ENCODE assay signal across 12 cellular contexts in the genomic region with DNA sequence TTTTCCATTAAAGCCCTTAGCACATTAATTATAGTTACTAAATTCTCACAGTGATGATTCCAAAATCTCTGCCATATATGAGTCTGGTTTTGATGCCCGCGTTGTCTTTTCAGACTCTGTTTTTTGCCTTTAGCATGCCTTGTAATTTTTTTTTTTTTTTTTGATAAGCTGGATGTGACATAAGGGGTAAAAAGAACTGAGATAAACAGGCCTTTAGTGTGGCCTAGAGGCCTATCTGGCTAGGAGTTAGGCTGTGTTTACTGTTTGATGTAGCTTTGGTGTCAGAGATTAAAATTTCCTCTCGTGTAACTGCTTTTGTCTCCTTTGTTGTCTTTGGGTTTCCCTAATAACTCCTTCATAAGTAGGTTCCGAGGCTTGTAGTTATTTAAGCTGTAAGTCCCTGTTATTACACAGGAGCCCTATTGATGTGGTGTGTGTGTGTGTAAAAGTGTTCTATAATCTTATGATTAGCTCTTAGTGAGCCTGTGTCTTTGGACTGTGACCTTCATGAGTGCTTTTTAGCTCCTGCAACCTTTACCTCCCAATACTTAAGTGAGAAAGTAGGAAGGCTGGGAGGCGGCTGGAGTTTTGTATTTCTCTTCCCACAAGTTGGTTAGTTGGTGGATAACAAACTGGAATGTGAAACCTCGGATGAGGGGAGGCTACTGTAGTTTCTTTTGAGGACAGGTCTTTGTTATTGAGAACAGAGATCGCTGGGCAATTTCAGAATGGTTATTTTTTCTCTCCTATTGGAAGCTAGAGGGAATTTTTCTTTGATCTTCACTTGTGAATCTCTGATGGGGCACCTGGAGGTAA. TPM values are rescaled to one million over a fixed set of nuclear protein-coding genes. Genes with fewer than 3 reads are reported as not detected.
A peak's percentile ranks its signal among the peaks of the same experiment; 100 is the strongest.
DNase-seq lines count a peak whose midpoint lies in the region; ATAC-seq and TF ChIP-seq lines count a peak whose summit lies in the region.
"Had no signal": no experiment of that assay in that cellular context is flagged by ENCODE, and none has a peak within 500 bp of the region (broad histone marks: within the 10 kb centered on the region; RNA-seq: fewer than 3 reads in every experiment).

No MANE protein-coding gene starts in this region.

- no peaks in the 10 kb centered on the region for H3K27me3 ChIP-seq in CD8-positive, alpha-beta T cell (ENCODE audit: insufficient read depth, low read length)
- H3K27me3 ChIP-seq in HUES64 (ENCODE audit: insufficient read depth, low read length) (no peaks in the 10 kb centered on the region), Peyer's patch (no peaks in the 10 kb centered on the region)
- H3K27me3 ChIP-seq: ascending aorta had no signal

- peak overlapping the region; percentile 63 for H3K27ac Mint-ChIP-seq in CD8-positive, alpha-beta T cell
- peak overlapping the region; percentile 11 for H3K27ac Mint-ChIP-seq in activated naive CD8-positive, alpha-beta T cell treated with anti-CD3 and anti-CD28 coated beads, Interleukin-2, amount 50 U/mL, for 24 hours
- H3K27ac Mint-ChIP-seq: B cell had no signal

- H3K4me3 Mint-ChIP-seq in CD8-positive, alpha-beta T cell = no peak overlapping the region
- H3K4me3 Mint-ChIP-seq in activated naive CD8-positive, alpha-beta T cell treated with anti-CD3 and anti-CD28 coated beads, Interleukin-2, amount 50 U/mL, for 24 hours = no peak overlapping the region
- H3K4me3 Mint-ChIP-seq: B cell had no signal

- TF ChIP-seq POLR2A in Peyer's patch (IDR thresholded peaks at IDR 0.05) = no peak

- no peak overlapping the region for H3K4me3 ChIP-seq in CD8-positive, alpha-beta T cell (ENCODE audit: low read depth, low read length)
- H3K4me3 ChIP-seq in HUES64 (ENCODE audit: low read length) = peak overlapping the region; percentile 26
- no peak overlapping the region for H3K4me3 ChIP-seq in Peyer's patch
- H3K4me3 ChIP-seq: ascending aorta had no signal

- no peaks in the 10 kb centered on the region for H3K36me3 Mint-ChIP-seq in CD8-positive, alpha-beta T cell
- H3K36me3 Mint-ChIP-seq in activated naive CD8-positive, alpha-beta T cell treated with anti-CD3 and anti-CD28 coated beads, Interleukin-2, amount 50 U/mL, for 24 hours (ENCODE audit: low read depth) = no peaks in the 10 kb centered on the region

- POLR2A ChIA-PET in CD8-positive, alpha-beta T cell (lab: Charles Lee) = interaction anchor here (0.5 to 1.2 kb wide), 3 partner anchors 20 to 1868 kb away, joined by 4 to 5 read pairs (median 4); partner anchors contain the start of genes HS2ST1 and SELENOF

- no peak for DNase-seq in CD8-positive, alpha-beta T cell
- no peak for DNase-seq in activated naive CD8-positive, alpha-beta T cell treated with anti-CD3 and anti-CD28 coated beads, Interleukin-2, amount 50 U/mL, for 24 hours
- peak; percentile 16 for DNase-seq in iPS-NIHi7 (ENCODE audit: extremely low spot score)
- no peak for DNase-seq in RPMI8226
- no peak for DNase-seq in Peyer's patch
- DNase-seq in NCI-H187 treated with DMSO at 0.1 percent for 48 hours (lab: John Stamatoyannopoulos, UW) = no peak
- DNase-seq: activated CD8-positive, alpha-beta memory T cell treated with anti-CD3 and anti-CD28 coated beads, Interleukin-2, amount 50 U/mL, for 48 hours; NCI-H1092 treated with DMSO at 0.1 percent for 48 hours had no signal

- H3K9me3 Mint-ChIP-seq in CD8-positive, alpha-beta T cell = no peaks in the 10 kb centered on the region
- no peaks in the 10 kb centered on the region for H3K9me3 Mint-ChIP-seq in activated naive CD8-positive, alpha-beta T cell treated with anti-CD3 and anti-CD28 coated beads, Interleukin-2, amount 50 U/mL, for 24 hours

- H3K27me3 Mint-ChIP-seq in CD8-positive, alpha-beta T cell (ENCODE audit: low read depth) = no peaks in the 10 kb centered on the region
- H3K27me3 Mint-ChIP-seq in activated naive CD8-positive, alpha-beta T cell treated with anti-CD3 and anti-CD28 coated beads, Interleukin-2, amount 50 U/mL, for 24 hours = no peaks in the 10 kb centered on the region
- H3K27me3 Mint-ChIP-seq: B cell had no signal

- WGBS in HUES64 = 39% methylated on average over 7 of the region's 7 CpGs

- peaks cover 7% of the 10 kb centered on the region for H3K4me1 ChIP-seq in CD8-positive, alpha-beta T cell (ENCODE audit: insufficient read depth, low read length)
- H3K4me1 ChIP-seq in HUES64 (ENCODE audit: insufficient read depth, low read length) (peaks cover 62% of the 10 kb centered on the region), Peyer's patch (no peaks in the 10 kb centered on the region)
- H3K4me1 ChIP-seq: ascending aorta had no signal

- peaks cover 35% of the 10 kb centered on the region for H3K4me1 Mint-ChIP-seq in CD8-positive, alpha-beta T cell (ENCODE audit: low read depth)
- peaks cover 25% of the 10 kb centered on the region for H3K4me1 Mint-ChIP-seq in activated naive CD8-positive, alpha-beta T cell treated with anti-CD3 and anti-CD28 coated beads, Interleukin-2, amount 50 U/mL, for 24 hours

- H3K36me3 ChIP-seq in CD8-positive, alpha-beta T cell (ENCODE audit: insufficient read depth, low read length) = no peaks in the 10 kb centered on the region
- H3K36me3 ChIP-seq in HUES64 (ENCODE audit: insufficient read depth, low read length) = no peaks in the 10 kb centered on the region
- no peaks in the 10 kb centered on the region for H3K36me3 ChIP-seq in Peyer's patch
- H3K36me3 ChIP-seq: ascending aorta had no signal

- CTCF ChIA-PET in CD8-positive, alpha-beta T cell (lab: Charles Lee) = interaction anchor here (0.7 kb wide), 2 partner anchors 45 to 100 kb away, joined by 3 to 4 read pairs; no protein-coding TSS in a partner anchor

- H3K9me3 ChIP-seq in CD8-positive, alpha-beta T cell (ENCODE audit: low read length) = no peaks in the 10 kb centered on the region
- H3K9me3 ChIP-seq in HUES64 (ENCODE audit: insufficient read depth, low read depth, low read length) = no peaks in the 10 kb centered on the region
- H3K9me3 ChIP-seq in Peyer's patch = no peaks in the 10 kb centered on the region
- H3K9me3 ChIP-seq: ascending aorta had no signal

- ATAC-seq in CD8-positive, alpha-beta T cell = peak; percentile 62
- ATAC-seq in activated naive CD8-positive, alpha-beta T cell treated with anti-CD3 and anti-CD28 coated beads, Interleukin-2, amount 50 U/mL, for 24 hours = no peak
- ATAC-seq in HG03460 (IDR thresholded peaks at IDR 0.05; ENCODE audit: unreplicated experiment) = no peak

- peak overlapping the region; percentile 37 for H3K9ac ChIP-seq in HUES64 (ENCODE audit: low read depth, low read length)

- no peak for TF ChIP-seq CTCF in CD8-positive, alpha-beta T cell (IDR thresholded peaks at IDR 0.05)
- no peak for TF ChIP-seq CTCF in Peyer's patch (IDR thresholded peaks at IDR 0.05)

- intact Hi-C loops in CD8-positive, alpha-beta T cell (cut with DNase I, micrococcal nuclease) = no loop called here

- no peak overlapping the region for H3K27ac ChIP-seq in CD8-positive, alpha-beta T cell (ENCODE audit: low read depth, low read length)
- H3K27ac ChIP-seq in HUES64 (ENCODE audit: low read depth, low read length) (peak overlapping the region; percentile 81), Peyer's patch (no peak overlapping the region)
- H3K27ac ChIP-seq: ascending aorta had no signal

RNA-seq across cellular contexts. Expression of gene HS2ST1, which starts 19.3 kb away (rescaled TPM):
- total RNA-seq in CD8-positive, alpha-beta T cell = 1 to 10 TPM; 6.0 to 6.6 TPM
- polyA plus RNA-seq in HUES64 (2013, experiment 1 of 2) = 16.0 TPM
- 18.6 TPM for polyA plus RNA-seq in HUES64 (2013, experiment 2 of 2)
- total RNA-seq in Peyer's patch = 10 to 100 TPM in 2 of 4 donors, 1 to 10 TPM in 2; 9.1 to 14.9 (median 10.3) TPM

RNA-seq across cellular contexts. Expression of gene SELENOF, which starts 19.8 kb away (rescaled TPM):
- 10 to 100 TPM; 74.5 to 78.6 TPM for total RNA-seq in CD8-positive, alpha-beta T cell
- polyA plus RNA-seq in HUES64 (2013, experiment 1 of 2) = 122 TPM
- 126 TPM for polyA plus RNA-seq in HUES64 (2013, experiment 2 of 2)
- total RNA-seq in Peyer's patch = 100 to 1,000 TPM in 1 of 4 donors, 10 to 100 TPM in 3; 41.3 to 141 (median 76.1) TPM
